In genomic region chr5:154207204-154207603, GRCh38 we compare ENCODE assay signal across 1 cellular context.
TF ChIP-seq lines count a peak whose summit lies in the region.

No MANE protein-coding gene starts in this region.

TF ChIP-seq in IMR-90, 13 proteins besides CTCF, POLR2A, EP300 and RAD21:
- TF ChIP-seq NFE2L2 (IDR thresholded peaks at IDR 0.05; ENCODE audit: low read depth, low read length) (no peak), ELK1 (IDR thresholded peaks at IDR 0.05; ENCODE audit: borderline replicate concordance, low read depth, low read length) (no peak), RCOR1 (IDR thresholded peaks at IDR 0.05; ENCODE audit: insufficient replicate concordance, low read length) (no peak), CEBPB (IDR thresholded peaks at IDR 0.05; ENCODE audit: low read depth, low read length) (no peak), MAZ (IDR thresholded peaks at IDR 0.05; ENCODE audit: borderline replicate concordance, low read depth, low read length) (no peak), FOS (IDR thresholded peaks at IDR 0.05; ENCODE audit: low read depth, low read length) (no peak), SMC3 (IDR thresholded peaks at IDR 0.05; ENCODE audit: low read depth, low read length) (no peak), MXI1 (IDR thresholded peaks at IDR 0.05; ENCODE audit: borderline replicate concordance, low read depth, low read length) (no peak)
